Comparison of ENCODE assay signal across 8 cellular contexts in genomic region chr20:58693226-58694006, GRCh38. TPM values are rescaled to one million over a fixed set of nuclear protein-coding genes. Genes with fewer than 3 reads are reported as not detected.
DNase-seq lines count a peak whose midpoint lies in the region; ATAC-seq and TF ChIP-seq lines count a peak whose summit lies in the region.

No MANE protein-coding gene starts in this region.

- intact Hi-C loops in natural killer cell (cut with micrococcal nuclease) = loop anchor here (2.0 to 10.0 kb wide), 2 partner anchors 41 to 459 kb away; no protein-coding TSS in a partner anchor

- H3K27ac ChIP-seq in SU-DHL-6 (ENCODE audit: low read depth, low read length) = no peak overlapping the region
- no peak overlapping the region for H3K27ac ChIP-seq in endodermal cell (ENCODE audit: low read depth, low read length)

- H3K4me1 Mint-ChIP-seq in endodermal cell = peaks cover 12% of the 10 kb centered on the region
- peaks cover 5 to 13% of the 10 kb centered on the region in 2 donors for H3K4me1 Mint-ChIP-seq in natural killer cell

- no peak overlapping the region for H3K27ac Mint-ChIP-seq in endodermal cell
- H3K27ac Mint-ChIP-seq in natural killer cell = peak overlapping the region; percentile 13 to 80

- H3K27me3 ChIP-seq in SU-DHL-6 (ENCODE audit: low read length) (no peaks in the 10 kb centered on the region), endodermal cell (ENCODE audit: control insufficient read depth, insufficient read depth, low read length, poor library complexity, severe bottlenecking) (no peaks in the 10 kb centered on the region)

- H3K36me3 Mint-ChIP-seq in endodermal cell (ENCODE audit: low read depth) = peaks cover 21% of the 10 kb centered on the region
- H3K36me3 Mint-ChIP-seq in natural killer cell = no peaks in the 10 kb centered on the region

- H3K9ac ChIP-seq in SU-DHL-6 (ENCODE audit: low read length) (peak overlapping the region; percentile 8; the same call in 1 of the 2 replicates), endodermal cell (ENCODE audit: extremely low read depth, low read length, poor library complexity, severe bottlenecking) (no peak overlapping the region)

- H3K4me3 ChIP-seq in GM12864 (ENCODE audit: low read depth, low read length) = peak overlapping the region; percentile 62
- no peak overlapping the region for H3K4me3 ChIP-seq in SU-DHL-6 (ENCODE audit: insufficient read depth, low read length, poor library complexity, severe bottlenecking)
- no peak overlapping the region for H3K4me3 ChIP-seq in endodermal cell (ENCODE audit: low read length)

- H3K4me3 Mint-ChIP-seq in endodermal cell (peak overlapping the region; percentile 52), natural killer cell (peak overlapping the region; percentile 77)

- no peak for DNase-seq in GM12864 (ENCODE audit: low read depth)
- DNase-seq in endodermal cell = peak; percentile 74
- DNase-seq in natural killer cell = no peak
- no peak for DNase-seq in NCI-H2029 (lab: John Stamatoyannopoulos, UW)
- DNase-seq in NCI-H510A (lab: John Stamatoyannopoulos, UW) = no peak

- ATAC-seq in HG02588 (IDR thresholded peaks at IDR 0.05; ENCODE audit: unreplicated experiment) = peak; percentile 31
- ATAC-seq in natural killer cell = no peak
- no peak for ATAC-seq in HG02870 (IDR thresholded peaks at IDR 0.05; ENCODE audit: unreplicated experiment)

- no peaks in the 10 kb centered on the region for H3K4me1 ChIP-seq in endodermal cell (ENCODE audit: control insufficient read depth, insufficient read depth, low read length)

- H3K9me3 Mint-ChIP-seq in endodermal cell = no peaks in the 10 kb centered on the region
- H3K9me3 Mint-ChIP-seq in natural killer cell = no peaks in the 10 kb centered on the region

- H3K79me2 ChIP-seq in SU-DHL-6 (ENCODE audit: insufficient read depth, low read length) = no peaks in the 10 kb centered on the region

- no peaks in the 10 kb centered on the region for H3K9me2 ChIP-seq in SU-DHL-6 (replicated peaks; ENCODE audit: insufficient read depth, low read length)

- H2AFZ ChIP-seq in SU-DHL-6 (ENCODE audit: low read depth, low read length, severe bottlenecking) = no peak overlapping the region

- H4K20me1 ChIP-seq in SU-DHL-6 (ENCODE audit: low read depth, low read length) = no peaks in the 10 kb centered on the region

- 66 to 84% methylated on average over 34 to 51 of the region's 51 CpGs for WGBS in endodermal cell (ENCODE audit: insufficient coverage in 1 of 2, insufficient read length in 1 of 2), 2 experiments

- peaks cover 12% of the 10 kb centered on the region; the same call in 1 of the 2 replicates for H3F3A ChIP-seq in SU-DHL-6 (ENCODE audit: insufficient read depth)

- H3K4me2 ChIP-seq in SU-DHL-6 (ENCODE audit: low read depth, low read length, poor library complexity, severe bottlenecking) = peak overlapping the region; percentile 18

- H3K9me3 ChIP-seq in SU-DHL-6 (ENCODE audit: insufficient read depth, low read length) = no peaks in the 10 kb centered on the region
- no peaks in the 10 kb centered on the region for H3K9me3 ChIP-seq in endodermal cell (ENCODE audit: control insufficient read depth, low read length)

- H3K36me3 ChIP-seq in SU-DHL-6 (ENCODE audit: low read length) (no peaks in the 10 kb centered on the region), endodermal cell (ENCODE audit: control insufficient read depth, insufficient read depth, low read length) (peaks cover 12% of the 10 kb centered on the region)

- H3K27me3 Mint-ChIP-seq in endodermal cell (ENCODE audit: insufficient read depth) = no peaks in the 10 kb centered on the region
- no peaks in the 10 kb centered on the region for H3K27me3 Mint-ChIP-seq in natural killer cell (ENCODE audit: low read depth in 2 of 2)

- TF ChIP-seq CTCF in GM12864 (IDR thresholded peaks at IDR 0.05; ENCODE audit: low read depth, low read length, missing control alignments) (no peak), SU-DHL-6 (IDR thresholded peaks at IDR 0.05; ENCODE audit: insufficient read depth, low read length, poor library complexity, severe bottlenecking) (no peak), endodermal cell (conservative IDR thresholded peaks at IDR 0.05) (peak; percentile 51), natural killer cell (IDR thresholded peaks at IDR 0.05) (no peak)

RNA-seq across cellular contexts. Expression of gene NPEPL1, which starts 0.8 kb away (rescaled TPM):
- total RNA-seq in endodermal cell = 10 to 100 TPM; 52.9 to 72.8 TPM
- polyA plus RNA-seq in endodermal cell (2013, experiment 1 of 2) = 24.1 TPM
- 22.4 TPM for polyA plus RNA-seq in endodermal cell (2013, experiment 2 of 2)
- 10 to 100 TPM; 66.0 to 83.7 (median 68.4) TPM for total RNA-seq in natural killer cell

RNA-seq across cellular contexts. Expression of gene STX16, which starts 42.3 kb away (rescaled TPM):
- total RNA-seq in endodermal cell (100 to 1,000 TPM in 1 of 2 donors, 10 to 100 TPM in 1; 91.6 to 114 TPM), natural killer cell (100 to 1,000 TPM; 136 to 146 (median 143) TPM)
- 60.9 TPM for polyA plus RNA-seq in endodermal cell (2013, experiment 1 of 2)
- 62.3 TPM for polyA plus RNA-seq in endodermal cell (2013, experiment 2 of 2)
